Comparison of ENCODE assay signal across 29 cellular contexts in genomic region chr15:61687651-61688050, GRCh38.
"Had no signal": no experiment of that assay in that cellular context is flagged by ENCODE, and none has a peak within 500 bp of the region (broad histone marks: within the 10 kb centered on the region; RNA-seq: fewer than 3 reads in every experiment).

No MANE protein-coding gene starts in this region.

- H3K36me3 Mint-ChIP-seq: activated naive CD4-positive, alpha-beta T cell treated with anti-CD3 and anti-CD28 coated beads, Interleukin-2, amount 50 U/mL, for 24 hours; activated naive CD8-positive, alpha-beta T cell treated with anti-CD3 and anti-CD28 coated beads for 36 hours had no signal

- H3K4me1 ChIP-seq: adrenal gland, esophagus squamous epithelium had no signal

- ATAC-seq: activated CD4-positive, alpha-beta T cell treated with anti-CD3 and anti-CD28 coated beads for 36 hours; activated CD8-positive, alpha-beta T cell treated with anti-CD3 and anti-CD28 coated beads for 36 hours; activated naive CD8-positive, alpha-beta T cell treated with anti-CD3 and anti-CD28 coated beads, Interleukin-2, amount 50 U/mL, for 24 hours; activated T-cell treated with anti-CD3 and anti-CD28 coated beads, Interleukin-2, amount 50 U/mL, for 4 hours; body of pancreas; effector memory CD8-positive, alpha-beta T cell had no signal

- H3K27ac ChIP-seq: adrenal gland, body of pancreas, esophagus squamous epithelium had no signal

- H3K36me3 ChIP-seq: adrenal gland, esophagus squamous epithelium had no signal

- H3K9me3 ChIP-seq: adrenal gland, body of pancreas, esophagus squamous epithelium had no signal

- H3K9me3 Mint-ChIP-seq: activated CD4-positive, alpha-beta T cell treated with anti-CD3 and anti-CD28 coated beads, Interleukin-2, amount 10 ng/mL, durations not matched to agents 7 days and 5 days; activated CD8-positive, alpha-beta T cell treated with anti-CD3 and anti-CD28 coated beads for 36 hours; activated naive CD4-positive, alpha-beta T cell treated with anti-CD3 and anti-CD28 coated beads for 36 hours; activated naive CD4-positive, alpha-beta T cell treated with anti-CD3 and anti-CD28 coated beads, Interleukin-2, amount 50 U/mL, for 24 hours; activated naive CD8-positive, alpha-beta T cell treated with anti-CD3 and anti-CD28 coated beads for 36 hours; activated T-helper 2 cell treated with anti-CD3 and anti-CD28 coated beads, Interferon-gamma antibody, Interleukin-2, Interleukin-4, amounts not matched to agents 10 μg/mL and 5 μg/mL and 100 μg/mL, durations not matched to agents 14 hours and 24 hours and 36 hours; effector memory CD8-positive, alpha-beta T cell had no signal

- DNase-seq: activated CD4-positive, alpha-beta T cell treated with anti-CD3 and anti-CD28 coated beads for 36 hours; activated CD4-positive, alpha-beta T cell treated with anti-CD3 and anti-CD28 coated beads, Interleukin-2, amount 10 ng/mL, durations not matched to agents 7 days and 5 days; activated CD4-positive, alpha-beta T cell treated with anti-CD3 and anti-CD28 coated beads, Interleukin-2, amount 50 U/mL, for 48 hours; activated CD4-positive, CD25-positive, alpha-beta regulatory T cell; activated CD4-positive, CD25-positive, alpha-beta regulatory T cell treated with anti-CD3 and anti-CD28 coated beads, Interleukin-2, amount 50 U/mL, for 72 hours; activated CD8-positive, alpha-beta memory T cell treated with anti-CD3 and anti-CD28 coated beads for 24 hours; activated CD8-positive, alpha-beta T cell treated with anti-CD3 and anti-CD28 coated beads for 36 hours; activated effector memory CD4-positive, alpha-beta T cell treated with anti-CD3 and anti-CD28 coated beads, Interleukin-2, amount 50 U/mL, for 16 hours; activated naive CD4-positive, alpha-beta T cell treated with anti-CD3 and anti-CD28 coated beads for 36 hours; activated naive CD8-positive, alpha-beta T cell treated with anti-CD3 and anti-CD28 coated beads for 36 hours; activated naive CD8-positive, alpha-beta T cell treated with anti-CD3 and anti-CD28 coated beads, Interleukin-2, amount 50 U/mL, for 24 hours; activated T-cell treated with anti-CD3 and anti-CD28 coated beads, Interleukin-2, amount 50 U/mL, for 4 hours; adrenal gland; amygdala; aorta; body of pancreas; caudate nucleus; cortex of kidney; dermis blood vessel endothelial cell; effector CD4-positive, alpha-beta T cell; effector memory CD8-positive, alpha-beta T cell; erythroblast; esophagus squamous epithelium; foreskin melanocyte; head of caudate nucleus; hippocampal formation; T-helper 2 cell had no signal

- H3K27me3 ChIP-seq: adrenal gland, body of pancreas had no signal

- H3K4me3 ChIP-seq: adrenal gland, body of pancreas, esophagus squamous epithelium had no signal

- H3K4me1 Mint-ChIP-seq: activated CD4-positive, alpha-beta T cell treated with anti-CD3 and anti-CD28 coated beads for 36 hours; activated CD4-positive, alpha-beta T cell treated with anti-CD3 and anti-CD28 coated beads, Interleukin-2, amount 10 ng/mL, durations not matched to agents 7 days and 5 days; activated naive CD4-positive, alpha-beta T cell treated with anti-CD3 and anti-CD28 coated beads, Interleukin-2, amount 50 U/mL, for 24 hours; activated naive CD8-positive, alpha-beta T cell treated with anti-CD3 and anti-CD28 coated beads for 36 hours; activated naive CD8-positive, alpha-beta T cell treated with anti-CD3 and anti-CD28 coated beads, Interleukin-2, amount 50 U/mL, for 24 hours had no signal

- H3K27me3 Mint-ChIP-seq: activated naive CD8-positive, alpha-beta T cell treated with anti-CD3 and anti-CD28 coated beads, Interleukin-2, amount 50 U/mL, for 24 hours had no signal

- H3K4me3 Mint-ChIP-seq: activated CD4-positive, alpha-beta T cell treated with anti-CD3 and anti-CD28 coated beads for 36 hours; activated CD4-positive, alpha-beta T cell treated with anti-CD3 and anti-CD28 coated beads, Interleukin-2, amount 10 ng/mL, durations not matched to agents 7 days and 5 days; activated CD8-positive, alpha-beta T cell treated with anti-CD3 and anti-CD28 coated beads for 36 hours; activated naive CD4-positive, alpha-beta T cell treated with anti-CD3 and anti-CD28 coated beads for 36 hours; activated naive CD4-positive, alpha-beta T cell treated with anti-CD3 and anti-CD28 coated beads, Interleukin-2, amount 50 U/mL, for 24 hours; activated naive CD8-positive, alpha-beta T cell treated with anti-CD3 and anti-CD28 coated beads for 36 hours; activated naive CD8-positive, alpha-beta T cell treated with anti-CD3 and anti-CD28 coated beads, Interleukin-2, amount 50 U/mL, for 24 hours; activated T-cell treated with anti-CD3 and anti-CD28 coated beads, Interleukin-2, amount 50 U/mL, for 4 hours; effector memory CD8-positive, alpha-beta T cell had no signal

- H3K27ac Mint-ChIP-seq: activated CD4-positive, alpha-beta T cell treated with anti-CD3 and anti-CD28 coated beads for 36 hours; activated CD4-positive, alpha-beta T cell treated with anti-CD3 and anti-CD28 coated beads, Interleukin-2, amount 10 ng/mL, durations not matched to agents 7 days and 5 days; activated CD8-positive, alpha-beta T cell treated with anti-CD3 and anti-CD28 coated beads for 36 hours; activated naive CD4-positive, alpha-beta T cell treated with anti-CD3 and anti-CD28 coated beads for 36 hours; activated naive CD4-positive, alpha-beta T cell treated with anti-CD3 and anti-CD28 coated beads, Interleukin-2, amount 50 U/mL, for 24 hours; activated naive CD8-positive, alpha-beta T cell treated with anti-CD3 and anti-CD28 coated beads for 36 hours; activated naive CD8-positive, alpha-beta T cell treated with anti-CD3 and anti-CD28 coated beads, Interleukin-2, amount 50 U/mL, for 24 hours; activated T-helper 2 cell treated with anti-CD3 and anti-CD28 coated beads, Interferon-gamma antibody, Interleukin-2, Interleukin-4, amounts not matched to agents 10 μg/mL and 5 μg/mL and 100 μg/mL, durations not matched to agents 14 hours and 24 hours and 36 hours; effector memory CD8-positive, alpha-beta T cell had no signal
